In genomic region chr7:140656548-140657515, GRCh38 we compare ENCODE assay signal across 1 cellular context.
TF ChIP-seq lines count a peak whose summit lies in the region.

No MANE protein-coding gene starts in this region.

TF ChIP-seq in HCT116, 20 proteins besides CTCF, POLR2A, EP300 and RAD21:
- TF ChIP-seq FOSL1 (IDR thresholded peaks at IDR 0.05; ENCODE audit: low read depth) (no peak), SIN3A (IDR thresholded peaks at IDR 0.05; ENCODE audit: low read depth) (no peak), MAX (IDR thresholded peaks at IDR 0.05) (no peak), SP1 (IDR thresholded peaks at IDR 0.05; ENCODE audit: low read depth) (no peak), SRF (IDR thresholded peaks at IDR 0.05; ENCODE audit: low read depth) (no peak), JUND (IDR thresholded peaks at IDR 0.05) (no peak), ZNF274 (IDR thresholded peaks at IDR 0.05; ENCODE audit: low read depth, low read length) (no peak)
- TF ChIP-seq, protein P1, sequence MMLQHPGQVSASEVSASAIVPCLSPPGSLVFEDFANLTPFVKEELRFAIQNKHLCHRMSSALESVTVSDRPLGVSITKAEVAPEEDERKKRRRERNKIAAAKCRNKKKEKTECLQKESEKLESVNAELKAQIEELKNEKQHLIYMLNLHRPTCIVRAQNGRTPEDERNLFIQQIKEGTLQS (IDR thresholded peaks at IDR 0.05): no peak
